ENCODE assay signal across 1 cellular context in genomic region chr13:27242642-27243185, GRCh38.
A peak's percentile ranks its signal among the peaks of the same experiment; 100 is the strongest.
TF ChIP-seq lines count a peak whose summit lies in the region.

No MANE protein-coding gene starts in this region.

TF ChIP-seq in K562, 482 proteins besides CTCF, POLR2A, EP300 and RAD21 (continued from another document and continues in another):
- TF ChIP-seq ZBTB2 (IDR thresholded peaks at IDR 0.05) (no peak), SP1 (CRISPR knock-in tag; IDR thresholded peaks at IDR 0.05) (no peak), GTF2F1 (IDR thresholded peaks at IDR 0.05; ENCODE audit: low read depth, low read length) (no peak), ATF7 (IDR thresholded peaks at IDR 0.05) (no peak), MYBL2 (IDR thresholded peaks at IDR 0.05; ENCODE audit: low read depth) (peak; percentile 73), MYBL2 (CRISPR knock-in tag; IDR thresholded peaks at IDR 0.05; ENCODE audit: borderline replicate concordance) (no peak), ZBTB49 (CRISPR knock-in tag; IDR thresholded peaks at IDR 0.05; ENCODE audit: borderline replicate concordance) (no peak), PHF20 (IDR thresholded peaks at IDR 0.05; ENCODE audit: partially characterized antibody) (no peak), TAF1 (IDR thresholded peaks at IDR 0.05; ENCODE audit: control insufficient read depth, extremely low read depth, insufficient read depth, low read length, severe bottlenecking) (no peak), SMC3 (conservative IDR thresholded peaks at IDR 0.05; ENCODE audit: insufficient read depth, low read depth, low read length) (no peak), TOE1 (IDR thresholded peaks at IDR 0.05; ENCODE audit: borderline replicate concordance) (no peak), TOE1 (CRISPR knock-in tag; IDR thresholded peaks at IDR 0.05; ENCODE audit: borderline replicate concordance, low read depth) (no peak), HOMEZ (CRISPR knock-in tag; IDR thresholded peaks at IDR 0.05) (no peak), ZNF316 (IDR thresholded peaks at IDR 0.05) (no peak), PHB2 (IDR thresholded peaks at IDR 0.05; ENCODE audit: low read depth) (peak; percentile 69), HMG20A (CRISPR knock-in tag; conservative IDR thresholded peaks at IDR 0.05) (no peak), SIX5 (IDR thresholded peaks at IDR 0.05; ENCODE audit: borderline replicate concordance in 1 of 2, insufficient read depth in 1 of 2, low read depth in 1 of 2, low read length in 2 of 2) (no peak), ZNF695 (CRISPR knock-in tag; IDR thresholded peaks at IDR 0.05) (no peak), SMAD1 (IDR thresholded peaks at IDR 0.05; ENCODE audit: low read depth, low read length, partially characterized antibody) (no peak), MYC (IDR thresholded peaks at IDR 0.05; ENCODE audit: low read depth, low read length) (no peak), MYC (CRISPR knock-in tag; IDR thresholded peaks at IDR 0.05; ENCODE audit: borderline replicate concordance, low read depth) (no peak), TEAD1 (CRISPR knock-in tag; IDR thresholded peaks at IDR 0.05) (no peak), MITF (IDR thresholded peaks at IDR 0.05) (no peak), POLR2H (tag; IDR thresholded peaks at IDR 0.05; ENCODE audit: low read depth) (no peak), MTA1 (IDR thresholded peaks at IDR 0.05; ENCODE audit: borderline replicate concordance) (no peak), TRIM24 (IDR thresholded peaks at IDR 0.05) (peak; percentile 67 to 77; a peak in 2 of 4 replicates), SAP30 (IDR thresholded peaks at IDR 0.05; ENCODE audit: borderline replicate concordance, insufficient read depth, low read depth, low read length, poor library complexity, severe bottlenecking) (no peak), BRCA1 (IDR thresholded peaks at IDR 0.05) (no peak), BRCA1 (CRISPR knock-in tag; IDR thresholded peaks at IDR 0.05) (no peak), ARHGAP35 (IDR thresholded peaks at IDR 0.05; ENCODE audit: partially characterized antibody) (no peak), LEF1 (IDR thresholded peaks at IDR 0.05) (no peak), NFIC (IDR thresholded peaks at IDR 0.05) (peak; percentile 84), CHD1 (IDR thresholded peaks at IDR 0.05; ENCODE audit: low read length) (no peak), ZNF561 (CRISPR knock-in tag; conservative IDR thresholded peaks at IDR 0.05) (no peak), VEZF1 (CRISPR knock-in tag; IDR thresholded peaks at IDR 0.05) (no peak), RBFOX2 (IDR thresholded peaks at IDR 0.05; ENCODE audit: low read depth, low read length) (no peak), TRIM28 (IDR thresholded peaks at IDR 0.05) (no peak), JUNB (CRISPR knock-in tag; conservative IDR thresholded peaks at IDR 0.05) (no peak), GTF2E2 (tag; IDR thresholded peaks at IDR 0.05) (no peak), SMARCB1 (IDR thresholded peaks at IDR 0.05; ENCODE audit: insufficient read length, low read depth) (no peak), TFE3 (CRISPR knock-in tag; IDR thresholded peaks at IDR 0.05) (no peak), SRSF3 (IDR thresholded peaks at IDR 0.05; ENCODE audit: insufficient read depth, low read length) (no peak), CREM (IDR thresholded peaks at IDR 0.05; ENCODE audit: low read depth) (no peak), ZBTB11 (CRISPR knock-in tag; IDR thresholded peaks at IDR 0.05) (no peak), ZNF785 (CRISPR knock-in tag; IDR thresholded peaks at IDR 0.05) (no peak), HES1 (IDR thresholded peaks at IDR 0.05; ENCODE audit: low read depth) (no peak), HMGN3 (IDR thresholded peaks at IDR 0.05; ENCODE audit: borderline replicate concordance, extremely low read depth, insufficient read length, low read depth, low read length) (no peak), ZNF354B (CRISPR knock-in tag; IDR thresholded peaks at IDR 0.05) (no peak), ZNF398 (CRISPR knock-in tag; IDR thresholded peaks at IDR 0.05) (no peak), KHSRP (IDR thresholded peaks at IDR 0.05) (no peak), HDAC8 (tag; IDR thresholded peaks at IDR 0.05) (no peak), ZNF134 (CRISPR knock-in tag; conservative IDR thresholded peaks at IDR 0.05) (no peak), ZNF384 (IDR thresholded peaks at IDR 0.05; ENCODE audit: low read depth, low read length) (no peak), ZNF311 (CRISPR knock-in tag; IDR thresholded peaks at IDR 0.05) (no peak), ZBTB9 (CRISPR knock-in tag; IDR thresholded peaks at IDR 0.05) (no peak)
